ENCODE assay signal across 1 cellular context in genomic region chr11:68321293-68322030, GRCh38.
TF ChIP-seq lines count a peak whose summit lies in the region.

No MANE protein-coding gene starts in this region.

TF ChIP-seq in HepG2, 621 proteins besides CTCF, POLR2A, EP300 and RAD21 (continues in another document):
- TF ChIP-seq DR1 (CRISPR knock-in tag; IDR thresholded peaks at IDR 0.05) (no peak), NR2F6 (IDR thresholded peaks at IDR 0.05) (0 out of 2 replicates have a peak, but pooled peaks have one; percentile 18), NR2F6 (CRISPR knock-in tag; IDR thresholded peaks at IDR 0.05) (peak; percentile 16; the same call in 1 of the 2 replicates), HHEX (CRISPR knock-in tag; IDR thresholded peaks at IDR 0.05) (no peak), ELF3 (CRISPR knock-in tag; IDR thresholded peaks at IDR 0.05) (no peak), HNF1A (IDR thresholded peaks at IDR 0.05; ENCODE audit: low read depth) (no peak), HNF1A (CRISPR knock-in tag; IDR thresholded peaks at IDR 0.05; ENCODE audit: borderline replicate concordance) (no peak), ZIK1 (CRISPR knock-in tag; IDR thresholded peaks at IDR 0.05; ENCODE audit: borderline replicate concordance, low read depth) (no peak), ZNF468 (CRISPR knock-in tag; IDR thresholded peaks at IDR 0.05) (no peak), FOSL2 (CRISPR knock-in tag; IDR thresholded peaks at IDR 0.05) (0 out of 2 replicates have a peak, but pooled peaks have one; percentile 15), NFIB (CRISPR knock-in tag; IDR thresholded peaks at IDR 0.05; ENCODE audit: borderline replicate concordance) (no peak), ERF (CRISPR knock-in tag; IDR thresholded peaks at IDR 0.05) (no peak), ZMAT5 (CRISPR knock-in tag; IDR thresholded peaks at IDR 0.05; ENCODE audit: borderline replicate concordance, low read depth) (no peak), WIZ (CRISPR knock-in tag; IDR thresholded peaks at IDR 0.05) (no peak), ZSCAN22 (CRISPR knock-in tag; IDR thresholded peaks at IDR 0.05) (no peak), NFKB2 (CRISPR knock-in tag; IDR thresholded peaks at IDR 0.05; ENCODE audit: borderline replicate concordance) (no peak), CEBPZ (IDR thresholded peaks at IDR 0.05; ENCODE audit: low read length) (no peak), ZNF607 (CRISPR knock-in tag; IDR thresholded peaks at IDR 0.05; ENCODE audit: borderline replicate concordance) (no peak), RARA (CRISPR knock-in tag; IDR thresholded peaks at IDR 0.05) (peak; percentile 19; the same call in 1 of the 2 replicates), PTBP1 (IDR thresholded peaks at IDR 0.05; ENCODE audit: low read depth, low read length, poor library complexity, severe bottlenecking) (no peak), SOX6 (IDR thresholded peaks at IDR 0.05) (no peak), SOX6 (CRISPR knock-in tag; IDR thresholded peaks at IDR 0.05) (peak; percentile 44; the same call in 1 of the 2 replicates), THAP8 (CRISPR knock-in tag; IDR thresholded peaks at IDR 0.05; ENCODE audit: borderline replicate concordance) (no peak), RBM22 (optimal IDR thresholded peaks at IDR 0.05; ENCODE audit: low read length) (no peak), AKAP8 (CRISPR knock-in tag; IDR thresholded peaks at IDR 0.05) (peak; percentile 34; the same call in 1 of the 2 replicates)
- TF ChIP-seq, protein P1, sequence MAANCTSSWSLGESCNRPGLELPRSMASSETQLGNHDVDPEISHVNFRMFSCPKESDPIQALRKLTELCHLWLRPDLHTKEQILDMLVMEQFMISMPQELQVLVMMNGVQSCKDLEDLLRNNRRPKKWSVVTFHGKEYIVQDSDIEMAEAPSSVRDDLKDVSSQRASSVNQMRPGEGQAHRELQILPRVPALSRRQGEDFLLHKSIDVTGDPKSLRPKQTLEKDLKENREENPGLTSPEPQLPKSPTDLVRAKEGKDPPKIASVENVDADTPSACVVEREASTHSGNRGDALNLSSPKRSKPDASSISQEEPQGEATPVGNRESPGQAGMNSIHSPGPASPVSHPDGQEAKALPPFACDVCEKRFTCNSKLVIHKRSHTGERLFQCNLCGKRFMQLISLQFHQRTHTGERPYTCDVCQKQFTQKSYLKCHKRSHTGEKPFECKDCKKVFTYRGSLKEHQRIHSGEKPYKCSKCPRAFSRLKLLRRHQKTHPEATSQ (CRISPR knock-in tag; IDR thresholded peaks at IDR 0.05; ENCODE audit: borderline replicate concordance) = no peak
- TF ChIP-seq, protein P2, sequence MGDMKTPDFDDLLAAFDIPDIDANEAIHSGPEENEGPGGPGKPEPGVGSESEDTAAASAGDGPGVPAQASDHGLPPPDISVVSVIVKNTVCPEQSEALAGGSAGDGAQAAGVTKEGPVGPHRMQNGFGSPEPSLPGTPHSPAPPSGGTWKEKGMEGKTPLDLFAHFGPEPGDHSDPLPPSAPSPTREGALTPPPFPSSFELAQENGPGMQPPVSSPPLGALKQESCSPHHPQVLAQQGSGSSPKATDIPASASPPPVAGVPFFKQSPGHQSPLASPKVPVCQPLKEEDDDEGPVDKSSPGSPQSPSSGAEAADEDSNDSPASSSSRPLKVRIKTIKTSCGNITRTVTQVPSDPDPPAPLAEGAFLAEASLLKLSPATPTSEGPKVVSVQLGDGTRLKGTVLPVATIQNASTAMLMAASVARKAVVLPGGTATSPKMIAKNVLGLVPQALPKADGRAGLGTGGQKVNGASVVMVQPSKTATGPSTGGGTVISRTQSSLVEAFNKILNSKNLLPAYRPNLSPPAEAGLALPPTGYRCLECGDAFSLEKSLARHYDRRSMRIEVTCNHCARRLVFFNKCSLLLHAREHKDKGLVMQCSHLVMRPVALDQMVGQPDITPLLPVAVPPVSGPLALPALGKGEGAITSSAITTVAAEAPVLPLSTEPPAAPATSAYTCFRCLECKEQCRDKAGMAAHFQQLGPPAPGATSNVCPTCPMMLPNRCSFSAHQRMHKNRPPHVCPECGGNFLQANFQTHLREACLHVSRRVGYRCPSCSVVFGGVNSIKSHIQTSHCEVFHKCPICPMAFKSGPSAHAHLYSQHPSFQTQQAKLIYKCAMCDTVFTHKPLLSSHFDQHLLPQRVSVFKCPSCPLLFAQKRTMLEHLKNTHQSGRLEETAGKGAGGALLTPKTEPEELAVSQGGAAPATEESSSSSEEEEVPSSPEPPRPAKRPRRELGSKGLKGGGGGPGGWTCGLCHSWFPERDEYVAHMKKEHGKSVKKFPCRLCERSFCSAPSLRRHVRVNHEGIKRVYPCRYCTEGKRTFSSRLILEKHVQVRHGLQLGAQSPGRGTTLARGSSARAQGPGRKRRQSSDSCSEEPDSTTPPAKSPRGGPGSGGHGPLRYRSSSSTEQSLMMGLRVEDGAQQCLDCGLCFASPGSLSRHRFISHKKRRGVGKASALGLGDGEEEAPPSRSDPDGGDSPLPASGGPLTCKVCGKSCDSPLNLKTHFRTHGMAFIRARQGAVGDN (CRISPR knock-in tag; IDR thresholded peaks at IDR 0.05) = peak; percentile 49; the same call in 1 of the 2 replicates
- TF ChIP-seq, protein P3, sequence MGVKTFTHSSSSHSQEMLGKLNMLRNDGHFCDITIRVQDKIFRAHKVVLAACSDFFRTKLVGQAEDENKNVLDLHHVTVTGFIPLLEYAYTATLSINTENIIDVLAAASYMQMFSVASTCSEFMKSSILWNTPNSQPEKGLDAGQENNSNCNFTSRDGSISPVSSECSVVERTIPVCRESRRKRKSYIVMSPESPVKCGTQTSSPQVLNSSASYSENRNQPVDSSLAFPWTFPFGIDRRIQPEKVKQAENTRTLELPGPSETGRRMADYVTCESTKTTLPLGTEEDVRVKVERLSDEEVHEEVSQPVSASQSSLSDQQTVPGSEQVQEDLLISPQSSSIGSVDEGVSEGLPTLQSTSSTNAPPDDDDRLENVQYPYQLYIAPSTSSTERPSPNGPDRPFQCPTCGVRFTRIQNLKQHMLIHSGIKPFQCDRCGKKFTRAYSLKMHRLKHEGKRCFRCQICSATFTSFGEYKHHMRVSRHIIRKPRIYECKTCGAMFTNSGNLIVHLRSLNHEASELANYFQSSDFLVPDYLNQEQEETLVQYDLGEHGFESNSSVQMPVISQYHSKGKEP (CRISPR knock-in tag; IDR thresholded peaks at IDR 0.05) = no peak
- TF ChIP-seq, protein P4, sequence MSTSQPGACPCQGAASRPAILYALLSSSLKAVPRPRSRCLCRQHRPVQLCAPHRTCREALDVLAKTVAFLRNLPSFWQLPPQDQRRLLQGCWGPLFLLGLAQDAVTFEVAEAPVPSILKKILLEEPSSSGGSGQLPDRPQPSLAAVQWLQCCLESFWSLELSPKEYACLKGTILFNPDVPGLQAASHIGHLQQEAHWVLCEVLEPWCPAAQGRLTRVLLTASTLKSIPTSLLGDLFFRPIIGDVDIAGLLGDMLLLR (CRISPR knock-in tag; IDR thresholded peaks at IDR 0.05) = no peak
- TF ChIP-seq, protein P5, sequence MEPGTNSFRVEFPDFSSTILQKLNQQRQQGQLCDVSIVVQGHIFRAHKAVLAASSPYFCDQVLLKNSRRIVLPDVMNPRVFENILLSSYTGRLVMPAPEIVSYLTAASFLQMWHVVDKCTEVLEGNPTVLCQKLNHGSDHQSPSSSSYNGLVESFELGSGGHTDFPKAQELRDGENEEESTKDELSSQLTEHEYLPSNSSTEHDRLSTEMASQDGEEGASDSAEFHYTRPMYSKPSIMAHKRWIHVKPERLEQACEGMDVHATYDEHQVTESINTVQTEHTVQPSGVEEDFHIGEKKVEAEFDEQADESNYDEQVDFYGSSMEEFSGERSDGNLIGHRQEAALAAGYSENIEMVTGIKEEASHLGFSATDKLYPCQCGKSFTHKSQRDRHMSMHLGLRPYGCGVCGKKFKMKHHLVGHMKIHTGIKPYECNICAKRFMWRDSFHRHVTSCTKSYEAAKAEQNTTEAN (CRISPR knock-in tag; conservative IDR thresholded peaks at IDR 0.05) = no peak
- TF ChIP-seq, protein P6, sequence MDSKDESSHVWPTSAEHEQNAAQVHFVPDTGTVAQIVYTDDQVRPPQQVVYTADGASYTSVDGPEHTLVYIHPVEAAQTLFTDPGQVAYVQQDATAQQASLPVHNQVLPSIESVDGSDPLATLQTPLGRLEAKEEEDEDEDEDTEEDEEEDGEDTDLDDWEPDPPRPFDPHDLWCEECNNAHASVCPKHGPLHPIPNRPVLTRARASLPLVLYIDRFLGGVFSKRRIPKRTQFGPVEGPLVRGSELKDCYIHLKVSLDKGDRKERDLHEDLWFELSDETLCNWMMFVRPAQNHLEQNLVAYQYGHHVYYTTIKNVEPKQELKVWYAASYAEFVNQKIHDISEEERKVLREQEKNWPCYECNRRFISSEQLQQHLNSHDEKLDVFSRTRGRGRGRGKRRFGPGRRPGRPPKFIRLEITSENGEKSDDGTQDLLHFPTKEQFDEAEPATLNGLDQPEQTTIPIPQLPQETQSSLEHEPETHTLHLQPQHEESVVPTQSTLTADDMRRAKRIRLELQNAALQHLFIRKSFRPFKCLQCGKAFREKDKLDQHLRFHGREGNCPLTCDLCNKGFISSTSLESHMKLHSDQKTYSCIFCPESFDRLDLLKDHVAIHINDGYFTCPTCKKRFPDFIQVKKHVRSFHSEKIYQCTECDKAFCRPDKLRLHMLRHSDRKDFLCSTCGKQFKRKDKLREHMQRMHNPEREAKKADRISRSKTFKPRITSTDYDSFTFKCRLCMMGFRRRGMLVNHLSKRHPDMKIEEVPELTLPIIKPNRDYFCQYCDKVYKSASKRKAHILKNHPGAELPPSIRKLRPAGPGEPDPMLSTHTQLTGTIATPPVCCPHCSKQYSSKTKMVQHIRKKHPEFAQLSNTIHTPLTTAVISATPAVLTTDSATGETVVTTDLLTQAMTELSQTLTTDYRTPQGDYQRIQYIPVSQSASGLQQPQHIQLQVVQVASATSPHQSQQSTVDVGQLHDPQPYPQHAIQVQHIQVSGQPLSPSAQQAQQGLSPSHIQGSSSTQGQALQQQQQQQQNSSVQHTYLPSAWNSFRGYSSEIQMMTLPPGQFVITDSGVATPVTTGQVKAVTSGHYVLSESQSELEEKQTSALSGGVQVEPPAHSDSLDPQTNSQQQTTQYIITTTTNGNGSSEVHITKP (CRISPR knock-in tag; IDR thresholded peaks at IDR 0.05; ENCODE audit: low read depth) = no peak
